In genomic region chr1:59044535-59045121, GRCh38 we compare ENCODE assay signal across 1 cellular context.
A peak's percentile ranks its signal among the peaks of the same experiment; 100 is the strongest.
TF ChIP-seq lines count a peak whose summit lies in the region.

No MANE protein-coding gene starts in this region.

TF ChIP-seq in HepG2, 621 proteins besides CTCF, POLR2A, EP300 and RAD21 (continued from another document and continues in another):
- no peak for TF ChIP-seq ZNF280D (CRISPR knock-in tag; IDR thresholded peaks at IDR 0.05)
- TF ChIP-seq ZNF670 (CRISPR knock-in tag; IDR thresholded peaks at IDR 0.05; ENCODE audit: borderline replicate concordance): no peak
- no peak for TF ChIP-seq HDAC1 (CRISPR knock-in tag; IDR thresholded peaks at IDR 0.05)
- no peak for TF ChIP-seq KDM2A (CRISPR knock-in tag; IDR thresholded peaks at IDR 0.05; ENCODE audit: borderline replicate concordance, low read depth)
- peak; percentile 61; the same call in 1 of the 2 replicates for TF ChIP-seq MIXL1 (CRISPR knock-in tag; IDR thresholded peaks at IDR 0.05)
- TF ChIP-seq FOXM1 (CRISPR knock-in tag; IDR thresholded peaks at IDR 0.05): no peak
- no peak for TF ChIP-seq NFE2L2 (IDR thresholded peaks at IDR 0.05; ENCODE audit: low read length)
- no peak for TF ChIP-seq ZNF564 (CRISPR knock-in tag; IDR thresholded peaks at IDR 0.05)
- no peak for TF ChIP-seq FOXP4 (CRISPR knock-in tag; IDR thresholded peaks at IDR 0.05)
- no peak for TF ChIP-seq ZBED4 (CRISPR knock-in tag; IDR thresholded peaks at IDR 0.05; ENCODE audit: borderline replicate concordance)
- no peak for TF ChIP-seq USF2 (IDR thresholded peaks at IDR 0.05; ENCODE audit: low read depth, low read length)
- no peak for TF ChIP-seq USF2 (CRISPR knock-in tag; IDR thresholded peaks at IDR 0.05; ENCODE audit: borderline replicate concordance)
- TF ChIP-seq ZNF737 (CRISPR knock-in tag; IDR thresholded peaks at IDR 0.05; ENCODE audit: borderline replicate concordance): no peak
- no peak for TF ChIP-seq CHCHD3 (CRISPR knock-in tag; IDR thresholded peaks at IDR 0.05)
- TF ChIP-seq PREB (CRISPR knock-in tag; IDR thresholded peaks at IDR 0.05): no peak
- peak; percentile 56 for TF ChIP-seq PAXIP1 (CRISPR knock-in tag; conservative IDR thresholded peaks at IDR 0.05)
- no peak for TF ChIP-seq ZNF609 (CRISPR knock-in tag; IDR thresholded peaks at IDR 0.05; ENCODE audit: borderline replicate concordance)
- no peak for TF ChIP-seq ARID3A (IDR thresholded peaks at IDR 0.05; ENCODE audit: low read depth, low read length)
- no peak for TF ChIP-seq PHF21A (CRISPR knock-in tag; IDR thresholded peaks at IDR 0.05)
- no peak for TF ChIP-seq ZBTB2 (CRISPR knock-in tag; IDR thresholded peaks at IDR 0.05; ENCODE audit: low read depth)
